In genomic region chr17:45086346-45086745, GRCh38 we compare ENCODE assay signal across 1 cellular context.
TF ChIP-seq lines count a peak whose summit lies in the region.

No MANE protein-coding gene starts in this region.

TF ChIP-seq in IMR-90, 13 proteins besides CTCF, POLR2A, EP300 and RAD21 (continued from another document):
- no peak for TF ChIP-seq USF2 (IDR thresholded peaks at IDR 0.05; ENCODE audit: low read depth, low read length)
- no peak for TF ChIP-seq RFX5 (IDR thresholded peaks at IDR 0.05; ENCODE audit: low read depth, low read length)
- TF ChIP-seq MAZ (IDR thresholded peaks at IDR 0.05; ENCODE audit: borderline replicate concordance, low read depth, low read length), result no peak
- no peak for TF ChIP-seq FOS (IDR thresholded peaks at IDR 0.05; ENCODE audit: low read depth, low read length)
- TF ChIP-seq, protein P1, sequence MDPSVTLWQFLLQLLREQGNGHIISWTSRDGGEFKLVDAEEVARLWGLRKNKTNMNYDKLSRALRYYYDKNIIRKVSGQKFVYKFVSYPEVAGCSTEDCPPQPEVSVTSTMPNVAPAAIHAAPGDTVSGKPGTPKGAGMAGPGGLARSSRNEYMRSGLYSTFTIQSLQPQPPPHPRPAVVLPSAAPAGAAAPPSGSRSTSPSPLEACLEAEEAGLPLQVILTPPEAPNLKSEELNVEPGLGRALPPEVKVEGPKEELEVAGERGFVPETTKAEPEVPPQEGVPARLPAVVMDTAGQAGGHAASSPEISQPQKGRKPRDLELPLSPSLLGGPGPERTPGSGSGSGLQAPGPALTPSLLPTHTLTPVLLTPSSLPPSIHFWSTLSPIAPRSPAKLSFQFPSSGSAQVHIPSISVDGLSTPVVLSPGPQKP (IDR thresholded peaks at IDR 0.05; ENCODE audit: borderline replicate concordance, low read depth, low read length), result no peak
- no peak for TF ChIP-seq NFE2L2 (IDR thresholded peaks at IDR 0.05; ENCODE audit: low read depth, low read length)
- TF ChIP-seq CEBPB (IDR thresholded peaks at IDR 0.05; ENCODE audit: low read depth, low read length), result no peak
- TF ChIP-seq RCOR1 (IDR thresholded peaks at IDR 0.05; ENCODE audit: insufficient replicate concordance, low read length), result no peak
TF ChIP-seq in IMR-90: peak in this region for 0.
